ENCODE assay signal across 2 cellular contexts in the genomic region with DNA sequence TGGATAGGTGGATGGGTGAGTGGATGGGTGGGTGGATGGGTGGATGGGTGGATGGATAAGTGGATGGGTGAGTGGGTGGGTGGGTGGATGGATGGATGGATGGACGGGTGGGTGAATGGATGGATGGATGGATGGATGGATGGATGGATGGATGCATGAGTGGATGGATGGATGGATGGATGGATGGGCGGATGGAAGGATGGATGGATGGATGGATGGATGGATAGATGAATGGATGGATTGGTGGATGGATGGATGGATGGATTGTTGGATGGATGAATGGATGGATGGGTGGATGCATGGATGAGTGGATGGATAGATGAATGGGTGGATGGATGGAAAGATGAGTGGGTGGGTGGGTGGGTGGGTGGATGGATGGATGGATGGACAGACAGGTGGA. TPM values are rescaled to one million over a fixed set of nuclear protein-coding genes. Genes with fewer than 3 reads are reported as not detected.
"Had no signal": no experiment of that assay in that cellular context is flagged by ENCODE, and none has a peak within 500 bp of the region (broad histone marks: within the 10 kb centered on the region; RNA-seq: fewer than 3 reads in every experiment).

No MANE protein-coding gene starts in this region.

RNA-seq across cellular contexts. Expression of a gene that starts 29.0 kb away (rescaled TPM):
- total RNA-seq: G401, GM12878 had no signal
